Comparison of ENCODE assay signal across 8 cellular contexts in the genomic region with DNA sequence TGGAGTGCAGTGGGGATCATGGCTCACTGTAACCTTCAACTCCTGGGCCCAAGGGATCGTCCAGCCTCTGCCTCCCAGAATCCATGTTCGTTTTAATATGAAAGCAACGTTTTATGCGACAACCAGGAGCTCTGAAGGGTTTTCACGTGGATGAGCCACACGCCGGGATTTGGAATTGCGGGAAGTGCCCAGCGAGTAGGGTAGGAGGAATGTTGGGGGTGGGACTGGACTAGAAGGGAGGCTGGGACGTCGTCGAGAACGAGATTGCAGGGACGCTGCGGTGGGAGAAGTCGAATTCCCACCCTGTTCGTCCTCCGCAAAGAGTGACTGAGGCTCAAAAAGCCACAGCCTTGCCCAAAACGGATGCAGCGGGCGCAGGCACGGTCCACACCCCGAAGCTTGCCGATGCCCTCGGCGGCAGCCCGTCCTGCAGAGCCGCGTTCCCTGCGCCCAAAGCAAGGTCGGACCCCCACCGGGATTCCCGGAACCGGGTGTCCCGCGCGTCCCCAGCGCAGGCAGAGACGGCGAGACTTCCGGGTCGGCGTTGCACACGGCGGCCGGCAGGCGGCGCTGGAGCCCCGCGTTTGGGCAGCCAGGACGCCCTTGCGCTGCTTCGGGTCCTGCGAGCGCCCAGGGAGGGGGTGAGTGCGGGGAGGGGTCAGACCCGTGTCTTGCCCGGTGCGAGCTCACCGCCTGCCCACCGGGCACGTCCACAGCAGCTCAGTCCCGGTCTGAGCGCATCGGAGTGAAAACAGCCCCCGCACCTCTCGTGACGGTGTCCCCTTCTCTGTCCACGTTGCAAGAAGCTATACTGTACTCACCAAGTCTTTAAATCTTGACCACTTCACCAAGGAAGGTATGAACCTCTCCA.
DNase-seq lines count a peak whose midpoint lies in the region; ATAC-seq and TF ChIP-seq lines count a peak whose summit lies in the region.

No MANE protein-coding gene starts in this region.

- peak overlapping the region; percentile 79 for H3K27ac Mint-ChIP-seq in osteocyte (ENCODE audit: unreplicated experiment)

- H3K36me3 Mint-ChIP-seq in osteocyte (ENCODE audit: unreplicated experiment) = no peaks in the 10 kb centered on the region

- H3K9ac ChIP-seq in Karpas-422 (ENCODE audit: low read length) = peak overlapping the region; percentile 74
- H3K9ac ChIP-seq in SK-N-MC (ENCODE audit: insufficient read length) = peak overlapping the region; percentile 74

- H3K9me3 Mint-ChIP-seq in osteocyte (ENCODE audit: unreplicated experiment) = no peaks in the 10 kb centered on the region

- 3% methylated on average over 69 of the region's 69 CpGs for WGBS in thymus

- H3K9me3 ChIP-seq in Karpas-422 (ENCODE audit: low read length) (no peaks in the 10 kb centered on the region), SK-N-MC (ENCODE audit: low read depth, low read length) (no peaks in the 10 kb centered on the region), thymus (ENCODE audit: control insufficient read depth) (peaks cover 1% of the 10 kb centered on the region)

- peak overlapping the region; percentile 94 for H2AFZ ChIP-seq in Karpas-422 (ENCODE audit: low read length)

- H3K9me2 ChIP-seq in Karpas-422 (replicated peaks; ENCODE audit: insufficient read depth, low read length) = no peaks in the 10 kb centered on the region

- peaks cover 28% of the 10 kb centered on the region for H3K27me3 Mint-ChIP-seq in osteocyte (ENCODE audit: unreplicated experiment)

- no peak overlapping the region for H3K27ac ChIP-seq in Karpas-422 (ENCODE audit: low read length)
- no peak overlapping the region for H3K27ac ChIP-seq in SK-N-MC
- no peak overlapping the region for H3K27ac ChIP-seq in thymus (ENCODE audit: low read depth)

- peak overlapping the region; percentile 71 for H3K4me3 ChIP-seq in Karpas-422 (ENCODE audit: low read length)
- H3K4me3 ChIP-seq in SK-N-MC = peak overlapping the region; percentile 88
- peak overlapping the region; percentile 73 for H3K4me3 ChIP-seq in thymus (ENCODE audit: low read length)

- H3K27me3 ChIP-seq in Karpas-422 (ENCODE audit: low read length) (no peaks in the 10 kb centered on the region), thymus (ENCODE audit: control insufficient read depth, insufficient read depth) (no peaks in the 10 kb centered on the region)

- H3K36me3 ChIP-seq in Karpas-422 (ENCODE audit: insufficient read depth, low read length) (no peaks in the 10 kb centered on the region), SK-N-MC (ENCODE audit: insufficient read depth, low read length) (no peaks in the 10 kb centered on the region), thymus (ENCODE audit: control insufficient read depth, insufficient read depth) (no peaks in the 10 kb centered on the region)

- ATAC-seq in GM21576 (IDR thresholded peaks at IDR 0.05; ENCODE audit: unreplicated experiment) = peak; percentile 63

- peak overlapping the region; percentile 82 for H3K4me3 Mint-ChIP-seq in osteocyte (ENCODE audit: unreplicated experiment)

- peak; percentile 73 for DNase-seq in EH (ENCODE audit: low read depth)
- DNase-seq in Karpas-422 = peak; percentile 91
- DNase-seq in SK-N-MC (ENCODE audit: low read depth, low spot score) = no peak
- DNase-seq in activated naive CD4-positive, alpha-beta T cell treated with anti-CD3 and anti-CD28 coated beads, Interleukin-2, amount 50 U/mL, for 16 hours = peak; percentile 81
- peak; percentile 60 to 91 (median 82) for DNase-seq in head of caudate nucleus
- peak; percentile 93 for DNase-seq in osteocyte (ENCODE audit: extremely low spot score, unreplicated experiment)

- intact Hi-C loops in head of caudate nucleus (cut with DNase I) = no loop called here

- H3K79me2 ChIP-seq in Karpas-422 (ENCODE audit: low read length) = no peaks in the 10 kb centered on the region

- H3K4me2 ChIP-seq in Karpas-422 (ENCODE audit: low read depth, low read length, poor library complexity, severe bottlenecking) = peak overlapping the region; percentile 80

- H3K4me1 Mint-ChIP-seq in osteocyte (ENCODE audit: unreplicated experiment) = peaks cover 7% of the 10 kb centered on the region

- TF ChIP-seq CTCF in osteocyte (IDR thresholded peaks at IDR 0.05) = peak; percentile 100

- H3K4me1 ChIP-seq in Karpas-422 (ENCODE audit: low read length) = peaks cover 10% of the 10 kb centered on the region
- peaks cover 5% of the 10 kb centered on the region for H3K4me1 ChIP-seq in thymus (ENCODE audit: control insufficient read depth, insufficient read depth, low read length)

- no peaks in the 10 kb centered on the region for H4K20me1 ChIP-seq in Karpas-422 (ENCODE audit: insufficient read depth, low read depth, low read length)
